22 cellular contexts compared by ENCODE assay signal in the genomic region with DNA sequence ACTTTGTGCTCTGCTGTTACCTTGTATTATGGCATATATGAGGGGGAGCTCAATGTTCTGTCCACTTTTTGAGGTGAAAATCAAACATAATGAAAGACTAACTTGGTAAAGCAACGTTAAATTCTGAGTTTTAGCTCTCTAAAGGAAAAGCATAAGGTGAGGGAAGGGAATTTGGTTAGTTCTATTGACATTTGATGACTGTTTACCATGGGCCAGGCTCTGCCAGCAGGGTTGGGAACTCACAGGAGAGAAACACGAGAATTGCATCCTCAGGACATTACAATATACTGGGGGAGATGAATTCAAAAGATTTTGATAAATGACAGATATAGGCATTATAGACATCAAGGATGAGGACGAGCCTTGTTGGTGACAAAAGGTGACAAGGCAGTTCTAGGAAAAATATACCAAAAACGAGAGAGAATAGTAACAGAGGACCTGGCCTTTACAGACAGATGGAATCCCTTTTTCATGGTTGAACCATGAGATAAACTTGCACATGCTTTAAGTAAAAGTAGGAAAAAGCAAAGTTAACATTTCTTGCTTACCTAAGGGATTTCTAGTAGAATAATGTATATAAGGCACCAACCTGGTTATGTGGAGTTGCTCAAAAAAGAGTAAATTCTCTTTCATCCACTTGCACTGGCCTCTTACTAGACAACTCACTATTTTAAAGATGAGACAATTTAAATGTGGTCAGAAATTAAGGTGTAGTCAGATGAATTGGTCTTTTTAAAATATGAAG.
"Had no signal": no experiment of that assay in that cellular context is flagged by ENCODE, and none has a peak within 500 bp of the region (broad histone marks: within the 10 kb centered on the region; RNA-seq: fewer than 3 reads in every experiment).

No MANE protein-coding gene starts in this region.

- H3K9me3 ChIP-seq: spleen, upper lobe of right lung had no signal

- H3K27me3 Mint-ChIP-seq: central memory CD8-positive, alpha-beta T cell had no signal

- H3K27ac ChIP-seq: brain microvascular endothelial cell, coronary artery, spleen, upper lobe of right lung, VCaP had no signal

- H3K4me1 Mint-ChIP-seq: central memory CD8-positive, alpha-beta T cell had no signal

- H3K27ac Mint-ChIP-seq: nephron had no signal

- H3K27me3 ChIP-seq: brain microvascular endothelial cell, spleen, upper lobe of right lung had no signal

- H3K4me1 ChIP-seq: spleen, upper lobe of right lung had no signal

- DNase-seq: activated CD4-positive, alpha-beta T cell treated with anti-CD3 and anti-CD28 coated beads, Interleukin-2, amount 50 U/mL, for 1 hour; activated CD4-positive, CD25-positive, alpha-beta regulatory T cell treated with anti-CD3 and anti-CD28 coated beads, Interleukin-2, amount 50 U/mL, for 72 hours; activated CD8-positive, alpha-beta memory T cell treated with anti-CD3 and anti-CD28 coated beads, Interleukin-2, amount 50 U/mL, for 4 hours; activated effector memory CD4-positive, alpha-beta T cell treated with Interleukin-2 at 50 U/mL for 16 hours; activated naive CD4-positive, alpha-beta T cell treated with anti-CD3 and anti-CD28 coated beads, Interleukin-2, amount 50 U/mL, for 16 hours; activated T-cell treated with anti-CD3 and anti-CD28 coated beads, Interleukin-2, amount 50 U/mL, for 4 hours; aorta; brain microvascular endothelial cell; erythroblast; foreskin melanocyte; glutamatergic neuron; hippocampal formation; left colon; midbrain; nucleus accumbens; spleen; stimulated activated naive CD4-positive, alpha-beta T cell; upper lobe of right lung had no signal

- H3K9me3 Mint-ChIP-seq: nephron had no signal

- H3K4me3 Mint-ChIP-seq: activated T-cell treated with anti-CD3 and anti-CD28 coated beads, Interleukin-2, amount 50 U/mL, for 4 hours; central memory CD8-positive, alpha-beta T cell; nephron had no signal

- H3K36me3 ChIP-seq: brain microvascular endothelial cell, spleen, upper lobe of right lung had no signal

- H3K4me3 ChIP-seq: coronary artery, spleen, upper lobe of right lung had no signal
